8 cellular contexts compared by ENCODE assay signal in the genomic region with DNA sequence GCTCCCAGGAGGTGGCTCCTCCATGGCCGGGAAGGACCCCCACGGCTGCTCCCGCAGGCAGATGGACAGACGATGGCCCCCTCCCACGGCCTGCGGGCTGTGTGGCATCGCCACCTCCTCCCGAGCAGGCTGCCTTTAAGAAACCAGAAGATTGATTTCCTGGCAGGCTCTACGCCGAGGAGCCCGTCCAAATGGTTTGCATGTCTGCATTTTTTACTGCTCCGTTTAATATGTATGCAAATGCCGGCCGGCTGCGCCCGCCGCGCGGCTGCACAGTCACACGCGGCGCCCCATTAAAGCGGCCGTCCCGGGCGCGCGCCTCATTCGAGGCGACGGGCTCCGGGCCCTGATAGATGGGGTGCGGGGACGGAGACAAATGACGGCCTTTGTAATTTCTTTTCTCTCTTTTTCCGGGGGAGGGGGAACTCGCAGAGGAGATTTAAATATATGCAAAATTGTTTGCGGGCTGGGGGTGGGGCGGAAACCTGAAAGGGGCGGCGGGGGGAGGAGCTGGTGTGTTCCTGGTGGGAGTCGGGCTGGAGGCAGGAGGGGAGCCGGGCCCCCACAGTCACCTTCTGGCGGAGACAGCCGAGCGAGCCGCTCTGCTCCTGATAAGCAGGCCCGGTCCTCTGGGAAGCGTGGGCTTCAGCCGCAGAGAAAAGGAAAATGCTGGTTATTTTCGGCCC.
DNase-seq lines count a peak whose midpoint lies in the region; ATAC-seq, FAIRE-seq and TF ChIP-seq lines count a peak whose summit lies in the region.

No MANE protein-coding gene starts in this region.

- no peak overlapping the region for H3K27ac Mint-ChIP-seq in activated CD4-positive, alpha-beta memory T cell treated with anti-CD3 and anti-CD28 coated beads, Interleukin-2, amount 10 ng/mL, durations not matched to agents 7 days and 5 days
- peak overlapping the region; percentile 45 for H3K27ac Mint-ChIP-seq in neural crest cell (ENCODE audit: unreplicated experiment)

- peak overlapping the region; percentile 84 for H2AFZ ChIP-seq in endothelial cell of umbilical vein (ENCODE audit: low read depth, low read length)

- POLR2A ChIA-PET in activated CD4-positive, alpha-beta memory T cell treated with anti-CD3 and anti-CD28 coated beads, Interleukin-2, amount 10 ng/mL, durations not matched to agents 7 days and 5 days (lab: Charles Lee), result no interaction called here
- POLR2A ChIA-PET in endothelial cell of umbilical vein (lab: Charles Lee), result no interaction called here

- peaks cover 5% of the 10 kb centered on the region for H3K4me1 Mint-ChIP-seq in activated CD4-positive, alpha-beta memory T cell treated with anti-CD3 and anti-CD28 coated beads, Interleukin-2, amount 10 ng/mL, durations not matched to agents 7 days and 5 days
- H3K4me1 Mint-ChIP-seq in neural crest cell, result peaks cover 46% of the 10 kb centered on the region

- H3K27me3 ChIP-seq in endothelial cell of umbilical vein (ENCODE audit: control insufficient read depth in 2 of 2, insufficient read depth in 2 of 2, low read length in 2 of 2), result no peaks in the 10 kb centered on the region

- no peaks in the 10 kb centered on the region for H3K79me2 ChIP-seq in endothelial cell of umbilical vein (ENCODE audit: control insufficient read depth, insufficient read depth, low read length)

- H3K36me3 ChIP-seq in endothelial cell of umbilical vein (ENCODE audit: control insufficient read depth in 2 of 2, extremely low read depth in 1 of 2, insufficient read depth in 2 of 2, low read length in 2 of 2), result no peaks in the 10 kb centered on the region

- no peaks in the 10 kb centered on the region for H3K9me3 Mint-ChIP-seq in activated CD4-positive, alpha-beta memory T cell treated with anti-CD3 and anti-CD28 coated beads, Interleukin-2, amount 10 ng/mL, durations not matched to agents 7 days and 5 days
- no peaks in the 10 kb centered on the region for H3K9me3 Mint-ChIP-seq in neural crest cell

- in situ Hi-C loops in GM13977 (cut with MboI; ENCODE audit: low pct_unique_long_range_greater_than_20kb, low sequenced_read_pairs, unreplicated experiment), result no loop called here

- peak overlapping the region; percentile 57 for H3K4me3 Mint-ChIP-seq in activated CD4-positive, alpha-beta memory T cell treated with anti-CD3 and anti-CD28 coated beads, Interleukin-2, amount 10 ng/mL, durations not matched to agents 7 days and 5 days
- H3K4me3 Mint-ChIP-seq in neural crest cell, result peak overlapping the region; percentile 87

- peak; percentile 52 for FAIRE-seq in endothelial cell of umbilical vein (lab: Jason Lieb, UNC)

- no peaks in the 10 kb centered on the region for H4K20me1 ChIP-seq in endothelial cell of umbilical vein (replicated peaks; ENCODE audit: control insufficient read depth, extremely low read depth, insufficient read depth, low read length)

- peak; percentile 61 for DNase-seq in GM13977 (ENCODE audit: low spot score)
- DNase-seq in activated CD4-positive, alpha-beta memory T cell treated with anti-CD3 and anti-CD28 coated beads, Interleukin-2, amount 10 ng/mL, durations not matched to agents 7 days and 5 days, result peak; percentile 30
- peak; percentile 23 for DNase-seq in endothelial cell of umbilical vein (ENCODE audit: low read depth, low spot score)
- no peak for DNase-seq in neural crest cell (ENCODE audit: low read depth, low spot score)
- DNase-seq in SIG-M5 (lab: John Stamatoyannopoulos, UW), result no peak
- DNase-seq in 8988T, result no peak

- peak overlapping the region in 2 of 3 experiments; percentile 9 for H3K4me3 ChIP-seq in endothelial cell of umbilical vein (replicated peaks in 1 of 3; ENCODE audit: insufficient read depth in 1 of 3, low read depth in 1 of 3, low read length in 3 of 3)

- H3K9ac ChIP-seq in endothelial cell of umbilical vein (replicated peaks; ENCODE audit: extremely low read depth, insufficient read depth, low read length), result peak overlapping the region; percentile 14

- H3K27ac ChIP-seq in endothelial cell of umbilical vein (ENCODE audit: insufficient read depth, low read depth, low read length), result no peak overlapping the region

- H3K4me2 ChIP-seq in endothelial cell of umbilical vein (ENCODE audit: insufficient read depth, low read length), result peak overlapping the region; percentile 56

- no TSS peak for BruUV-seq in endothelial cell of umbilical vein (replicated peaks; lab: Mats Ljungman, UMichigan)

- H3K4me1 ChIP-seq in endothelial cell of umbilical vein (ENCODE audit: control insufficient read depth, extremely low read depth, insufficient read depth, low read length), result peaks cover 19% of the 10 kb centered on the region

- H3K9me1 ChIP-seq in endothelial cell of umbilical vein (replicated peaks; ENCODE audit: control insufficient read depth, extremely low read depth, insufficient read depth, low read length), result no peaks in the 10 kb centered on the region

- TF ChIP-seq CTCF in GM13977 (IDR thresholded peaks at IDR 0.05; ENCODE audit: extremely low read depth, insufficient read depth, missing control alignments) (no peak), endothelial cell of umbilical vein (IDR thresholded peaks at IDR 0.05; ENCODE audit: extremely low read depth in 1 of 2, insufficient read depth in 1 of 2, low read depth in 1 of 2, low read length in 2 of 2) (no peak), neural crest cell (conservative IDR thresholded peaks at IDR 0.05) (no peak)

- peaks cover 27% of the 10 kb centered on the region for H3K27me3 Mint-ChIP-seq in activated CD4-positive, alpha-beta memory T cell treated with anti-CD3 and anti-CD28 coated beads, Interleukin-2, amount 10 ng/mL, durations not matched to agents 7 days and 5 days
- no peaks in the 10 kb centered on the region for H3K27me3 Mint-ChIP-seq in neural crest cell (ENCODE audit: low read depth)

- H3K36me3 Mint-ChIP-seq in activated CD4-positive, alpha-beta memory T cell treated with anti-CD3 and anti-CD28 coated beads, Interleukin-2, amount 10 ng/mL, durations not matched to agents 7 days and 5 days (ENCODE audit: low read depth), result no peaks in the 10 kb centered on the region
- H3K36me3 Mint-ChIP-seq in neural crest cell (ENCODE audit: low read depth), result no peaks in the 10 kb centered on the region

- ATAC-seq in HG03571 (IDR thresholded peaks at IDR 0.05; ENCODE audit: unreplicated experiment), result no peak
- no peak for ATAC-seq in HG03432 (IDR thresholded peaks at IDR 0.05; ENCODE audit: unreplicated experiment)

- dilution Hi-C loops in endothelial cell of umbilical vein (cut with MboI; ENCODE audit: extremely low pct_ligation_motif_present, low sequenced_read_pairs), result no loop called here

- intact Hi-C loops in endothelial cell of umbilical vein (cut with micrococcal nuclease), result loop anchor here (1.0 to 10.0 kb wide), 3 partner anchors 76 to 147 kb away; no protein-coding TSS in a partner anchor

- no peak for TF ChIP-seq POLR2A in endothelial cell of umbilical vein (IDR thresholded peaks at IDR 0.05; ENCODE audit: low read depth, low read length)

- H3K9me3 ChIP-seq in endothelial cell of umbilical vein (replicated peaks; ENCODE audit: control insufficient read depth, insufficient read depth, low read length), result no peaks in the 10 kb centered on the region

- CTCF ChIA-PET in activated CD4-positive, alpha-beta memory T cell treated with anti-CD3 and anti-CD28 coated beads, Interleukin-2, amount 10 ng/mL, durations not matched to agents 7 days and 5 days (lab: Charles Lee), result no interaction called here
- CTCF ChIA-PET in endothelial cell of umbilical vein (lab: Charles Lee), result interaction anchor here (1.0 kb wide), 1 partner anchor 16 kb away, joined by 3 read pairs; no protein-coding TSS in a partner anchor

TF ChIP-seq in endothelial cell of umbilical vein, 7 proteins besides CTCF, POLR2A, EP300 and RAD21:
- no peak for TF ChIP-seq JUN (IDR thresholded peaks at IDR 0.05; ENCODE audit: borderline replicate concordance, insufficient read depth, insufficient read length, low read depth)
- no peak for TF ChIP-seq GATA2 (IDR thresholded peaks at IDR 0.05; ENCODE audit: insufficient read depth, insufficient read length, low read depth, low read length)
- TF ChIP-seq, protein P1, sequence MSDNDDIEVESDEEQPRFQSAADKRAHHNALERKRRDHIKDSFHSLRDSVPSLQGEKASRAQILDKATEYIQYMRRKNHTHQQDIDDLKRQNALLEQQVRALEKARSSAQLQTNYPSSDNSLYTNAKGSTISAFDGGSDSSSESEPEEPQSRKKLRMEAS (IDR thresholded peaks at IDR 0.05; ENCODE audit: insufficient read depth, insufficient read length), result no peak
- no peak for TF ChIP-seq MYC (IDR thresholded peaks at IDR 0.05; ENCODE audit: low read depth, low read length)
- TF ChIP-seq FOS (IDR thresholded peaks at IDR 0.05; ENCODE audit: borderline replicate concordance, insufficient read depth, low read length), result no peak
- no peak for TF ChIP-seq EZH2 (IDR thresholded peaks at IDR 0.05; ENCODE audit: borderline replicate concordance, low read depth, low read length, severe bottlenecking)
- no peak for TF ChIP-seq POLR2AphosphoS5 (IDR thresholded peaks at IDR 0.05; ENCODE audit: insufficient read depth, low read depth, low read length)
TF ChIP-seq in endothelial cell of umbilical vein: peak in this region for 0.

Comparison
In these comparisons a context has a peak if more than half of its experiments do, and no peak if none do; other contexts are left out.
1. DNase-seq: peak in GM13977 (single experiment), activated CD4-positive, alpha-beta memory T cell treated with anti-CD3 and anti-CD28 coated beads, Interleukin-2, amount 10 ng/mL, durations not matched to agents 7 days and 5 days (single experiment) and endothelial cell of umbilical vein (single experiment); none in neural crest cell (single experiment), SIG-M5 (single experiment) and 8988T (single experiment).